In the genomic region with DNA sequence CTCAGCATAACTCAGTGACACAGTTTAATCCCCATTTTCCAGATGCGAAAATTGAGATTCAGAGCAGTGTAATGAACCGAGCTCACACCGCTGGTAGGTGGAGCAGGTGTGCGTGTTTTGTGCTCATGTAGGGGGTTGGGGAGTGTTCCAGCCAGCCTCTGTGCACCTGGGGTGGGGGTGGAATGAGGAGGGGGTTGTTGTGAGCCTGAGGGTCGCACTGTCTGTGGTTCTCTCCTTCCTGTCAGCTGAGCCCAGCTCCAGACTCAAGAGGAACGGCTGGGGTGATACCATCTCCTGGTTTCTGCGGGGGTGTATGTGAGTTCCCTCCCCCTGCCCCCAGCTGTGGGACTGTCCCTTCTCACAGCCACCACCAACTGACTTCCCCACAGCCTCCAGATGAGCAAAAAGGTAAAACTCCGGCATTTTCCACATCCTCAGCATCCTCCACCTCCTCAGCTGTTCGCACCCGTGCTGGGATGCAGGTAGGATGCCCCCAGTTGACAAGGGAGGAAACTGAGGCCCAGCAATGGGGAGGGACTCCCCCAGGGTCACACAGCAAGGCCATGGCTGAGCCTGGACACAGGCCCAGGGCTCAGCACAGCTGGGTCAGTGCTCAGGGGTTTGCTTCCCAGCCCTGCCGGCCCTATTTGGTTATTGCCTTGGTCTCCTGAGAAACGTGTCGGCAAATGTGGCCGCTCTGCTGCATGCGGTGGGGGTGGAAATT, we compare ENCODE assay signal across 8 cellular contexts. TPM values are rescaled to one million over a fixed set of nuclear protein-coding genes. Genes with fewer than 3 reads are reported as not detected.
DNase-seq lines count a peak whose midpoint lies in the region; ATAC-seq and TF ChIP-seq lines count a peak whose summit lies in the region.

No MANE protein-coding gene starts in this region.

- H3F3A ChIP-seq in SK-N-SH (replicated peaks; ENCODE audit: insufficient read depth) = no peaks in the 10 kb centered on the region

- POLR2A ChIA-PET in SK-N-SH (lab: Yijun Ruan, JAX) (no interaction called here), T-cell (lab: Charles Lee) (interaction anchor here in 1 of 2 donors (0.6 kb wide), 2 partner anchors 31 to 326 kb away, joined by 3 read pairs; no protein-coding TSS in a partner anchor)
- POLR2A ChIA-PET in activated naive CD8-positive, alpha-beta T cell treated with anti-CD3 and anti-CD28 coated beads, Interleukin-2, amount 10 ng/mL, durations not matched to agents 7 days and 5 days (lab: Charles Lee) = interaction anchor here (0.6 to 2.1 kb wide), 10 partner anchors 9 to 129 kb away, joined by 3 to 20 read pairs (median 4); partner anchors contain the start of genes CDK9, FPGS, PTRH1 and TTC16

- H3K9me2 ChIP-seq in SK-N-SH = no peaks in the 10 kb centered on the region

- no peak overlapping the region for H3K4me2 ChIP-seq in SK-N-SH

- H3K4me3 ChIP-seq in SK-N-SH (ENCODE audit: low read depth in 2 of 2, low read length in 1 of 2) (no peak overlapping the region), gastrocnemius medialis (peak overlapping the region in 1 of 4 donors; percentile 28), sigmoid colon (peak overlapping the region in 1 of 4 donors; percentile 16)

- H2AFZ ChIP-seq in SK-N-SH (ENCODE audit: low read depth) = no peak overlapping the region

- H3K4me1 ChIP-seq in SK-N-SH (ENCODE audit: control insufficient read depth in 1 of 2, insufficient read depth in 2 of 2, low read depth in 1 of 2, low read length in 1 of 2) (peaks cover 0 to 21% of the 10 kb centered on the region in 2 experiments; a peak in 1 of 4 replicates), gastrocnemius medialis (peaks cover 0 to 4% of the 10 kb centered on the region in 2 donors), sigmoid colon (peaks cover 0 to 5% (median 0%) of the 10 kb centered on the region in 4 donors)

- no peaks in the 10 kb centered on the region for H3K36me3 ChIP-seq in SK-N-SH (replicated peaks in 1 of 2; ENCODE audit: control insufficient read depth in 1 of 2, insufficient read depth in 2 of 2, low read length in 1 of 2)
- no peaks in the 10 kb centered on the region for H3K36me3 ChIP-seq in gastrocnemius medialis
- no peaks in the 10 kb centered on the region for H3K36me3 ChIP-seq in sigmoid colon

- TF ChIP-seq CTCF in SK-N-SH (IDR thresholded peaks at IDR 0.05) (no peak), gastrocnemius medialis (IDR thresholded peaks at IDR 0.05 in 4 of 5, conservative IDR thresholded peaks at IDR 0.05 in 1 of 5) (no peak), sigmoid colon (IDR thresholded peaks at IDR 0.05) (no peak)

- H3K79me2 ChIP-seq in SK-N-SH (ENCODE audit: insufficient read depth) = no peaks in the 10 kb centered on the region

- H3K27ac ChIP-seq in SK-N-SH (ENCODE audit: low read depth in 2 of 2, low read length in 1 of 2) (no peak overlapping the region), gastrocnemius medialis (peak overlapping the region in 3 of 4 donors; percentile 6 to 60 (median 41)), sigmoid colon (peak overlapping the region in 1 of 4 donors; percentile 32)

- H4K20me1 ChIP-seq in SK-N-SH (ENCODE audit: insufficient read depth) = no peaks in the 10 kb centered on the region

- DNase-seq in SK-N-SH (peak; percentile 69), T-cell (peak; percentile 58 to 88 (median 80)), gastrocnemius medialis (no peak), sigmoid colon (no peak), NCI-H446 (lab: John Stamatoyannopoulos, UW) (no peak), GM19240 (ENCODE audit: insufficient read length, low spot score) (no peak)
- DNase-seq in activated naive CD8-positive, alpha-beta T cell treated with anti-CD3 and anti-CD28 coated beads, Interleukin-2, amount 10 ng/mL, durations not matched to agents 7 days and 5 days = peak; percentile 77

- intact Hi-C loops in gastrocnemius medialis (cut with DNase I; ENCODE audit: low total_unique reads) = no loop called here
- intact Hi-C loops in sigmoid colon (cut with DNase I) = no loop called here

- in situ Hi-C loops in gastrocnemius medialis (cut with MboI; ENCODE audit: low sequenced_read_pairs in 4 of 4) = no loop called here

- H3K4me3 Mint-ChIP-seq in T-cell = peak overlapping the region; percentile 96 to 99 (median 98)
- peak overlapping the region; percentile 100 for H3K4me3 Mint-ChIP-seq in activated naive CD8-positive, alpha-beta T cell treated with anti-CD3 and anti-CD28 coated beads, Interleukin-2, amount 10 ng/mL, durations not matched to agents 7 days and 5 days

- no peak for TF ChIP-seq EP300 in SK-N-SH (IDR thresholded peaks at IDR 0.05; ENCODE audit: borderline replicate concordance in 1 of 2, low read depth in 1 of 2, low read length in 1 of 2)
- no peak for TF ChIP-seq EP300 in sigmoid colon (IDR thresholded peaks at IDR 0.05)

- H3K9ac ChIP-seq in SK-N-SH = no peak overlapping the region

- peak overlapping the region; percentile 96 to 99 for H3K27ac Mint-ChIP-seq in T-cell
- peak overlapping the region; percentile 99 for H3K27ac Mint-ChIP-seq in activated naive CD8-positive, alpha-beta T cell treated with anti-CD3 and anti-CD28 coated beads, Interleukin-2, amount 10 ng/mL, durations not matched to agents 7 days and 5 days

- H3K27me3 Mint-ChIP-seq in T-cell = no peaks in the 10 kb centered on the region
- H3K27me3 Mint-ChIP-seq in activated naive CD8-positive, alpha-beta T cell treated with anti-CD3 and anti-CD28 coated beads, Interleukin-2, amount 10 ng/mL, durations not matched to agents 7 days and 5 days = no peaks in the 10 kb centered on the region

- H3K27me3 ChIP-seq in SK-N-SH (ENCODE audit: insufficient read depth) (no peaks in the 10 kb centered on the region), gastrocnemius medialis (no peaks in the 10 kb centered on the region), sigmoid colon (no peaks in the 10 kb centered on the region)

- ATAC-seq in SK-N-SH treated with all-trans-retinoic acid at 6 μM for 48 hours (no peak), T-cell (replicated peaks in 1 of 4) (peak; percentile 61 to 70 (median 66)), gastrocnemius medialis (no peak)
- ATAC-seq in activated naive CD8-positive, alpha-beta T cell treated with anti-CD3 and anti-CD28 coated beads, Interleukin-2, amount 10 ng/mL, durations not matched to agents 7 days and 5 days (ENCODE audit: low read depth) = peak; percentile 49

- H3K9me3 ChIP-seq in SK-N-SH = no peaks in the 10 kb centered on the region
- H3K9me3 ChIP-seq in gastrocnemius medialis = no peaks in the 10 kb centered on the region
- H3K9me3 ChIP-seq in sigmoid colon = no peaks in the 10 kb centered on the region

- no peaks in the 10 kb centered on the region for H3K9me3 Mint-ChIP-seq in T-cell
- H3K9me3 Mint-ChIP-seq in activated naive CD8-positive, alpha-beta T cell treated with anti-CD3 and anti-CD28 coated beads, Interleukin-2, amount 10 ng/mL, durations not matched to agents 7 days and 5 days = no peaks in the 10 kb centered on the region

- H3K36me3 Mint-ChIP-seq in T-cell = peaks cover 5% of the 10 kb centered on the region
- peaks cover 24% of the 10 kb centered on the region for H3K36me3 Mint-ChIP-seq in activated naive CD8-positive, alpha-beta T cell treated with anti-CD3 and anti-CD28 coated beads, Interleukin-2, amount 10 ng/mL, durations not matched to agents 7 days and 5 days

- peaks cover 53 to 66% (median 65%) of the 10 kb centered on the region in 3 donors for H3K4me1 Mint-ChIP-seq in T-cell
- peaks cover 39% of the 10 kb centered on the region for H3K4me1 Mint-ChIP-seq in activated naive CD8-positive, alpha-beta T cell treated with anti-CD3 and anti-CD28 coated beads, Interleukin-2, amount 10 ng/mL, durations not matched to agents 7 days and 5 days

- no peak for TF ChIP-seq RAD21 in SK-N-SH (IDR thresholded peaks at IDR 0.05; ENCODE audit: low read length)

- 84% methylated on average over 13 of the region's 15 CpGs for WGBS in SK-N-SH (ENCODE audit: low lambda C conversion rate)
- 33 to 57% methylated on average over 15 of the region's 15 CpGs for WGBS in sigmoid colon, 2 donors

- TF ChIP-seq POLR2A in gastrocnemius medialis (IDR thresholded peaks at IDR 0.05) (no peak), sigmoid colon (IDR thresholded peaks at IDR 0.05) (no peak)

- CTCF ChIA-PET in SK-N-SH (lab: Yijun Ruan, JAX) (interaction anchor here (0.6 to 7.4 kb wide), 3 partner anchors 8 to 501 kb away, joined by 3 to 36 read pairs (median 20); partner anchors contain the start of gene TOR2A), T-cell (lab: Charles Lee) (interaction anchor here (0.6 to 1.8 kb wide), 5 partner anchors 8 to 355 kb away, joined by 3 to 8 read pairs (median 6); partner anchors contain the start of genes CDK9 (in 1 of the 2) and TOR2A (in 1 of the 2))

RNA-seq across cellular contexts. Expression of gene SH2D3C, which starts 2.1 kb away (rescaled TPM):
- polyA plus RNA-seq in SK-N-SH (2012; rRNA removed) (0.15 and 0.52 TPM in 2 replicates), sigmoid colon (10 to 100 TPM in 1 of 3 donors, 1 to 10 TPM in 2; 1.4 to 11.3 (median 6.6) TPM)
- polyA plus RNA-seq in SK-N-SH (2012; cell fraction: cytosol; rRNA removed) = 0.14 and 0.34 TPM in 2 replicates
- 0.30 and 0.31 TPM in 2 replicates for polyA plus RNA-seq in SK-N-SH (2012; cell fraction: nucleus; rRNA removed)
- total RNA-seq in T-cell (10 to 100 TPM; 31.6 to 48.7 (median 47.7) TPM), gastrocnemius medialis (1 to 10 TPM; 4.7 to 8.1 (median 5.2) TPM), sigmoid colon (1 to 10 TPM; 3.1 to 7.2 (median 4.9) TPM)
- 10 to 100 TPM; 64.6 to 67.1 TPM for total RNA-seq in activated naive CD8-positive, alpha-beta T cell treated with anti-CD3 and anti-CD28 coated beads, Interleukin-2, amount 10 ng/mL, durations not matched to agents 7 days and 5 days

RNA-seq across cellular contexts. Expression of gene CDK9, which starts 9.5 kb away (rescaled TPM):
- polyA plus RNA-seq in SK-N-SH (2012; rRNA removed) = 82.7 and 108 TPM in 2 replicates
- 55.0 and 77.8 TPM in 2 replicates for polyA plus RNA-seq in SK-N-SH (2012; cell fraction: cytosol; rRNA removed)
- 210 and 240 TPM in 2 replicates for polyA plus RNA-seq in SK-N-SH (2012; cell fraction: nucleus; rRNA removed)
- 100 to 1,000 TPM; 108 to 159 (median 147) TPM for total RNA-seq in T-cell
- 100 to 1,000 TPM; 134 to 136 TPM for total RNA-seq in activated naive CD8-positive, alpha-beta T cell treated with anti-CD3 and anti-CD28 coated beads, Interleukin-2, amount 10 ng/mL, durations not matched to agents 7 days and 5 days
- 10 to 100 TPM; 50.3 to 71.2 (median 51.2) TPM for total RNA-seq in gastrocnemius medialis
- 10 to 100 TPM; 44.9 to 77.2 (median 51.8) TPM for total RNA-seq in sigmoid colon
- polyA plus RNA-seq in sigmoid colon = 10 to 100 TPM; 28.9 to 47.2 (median 32.4) TPM

RNA-seq across cellular contexts. Expression of gene FPGS, which starts 26.3 kb away (rescaled TPM):
- polyA plus RNA-seq in SK-N-SH (2012; rRNA removed) = 82.3 and 82.7 TPM in 2 replicates
- polyA plus RNA-seq in SK-N-SH (2012; cell fraction: cytosol; rRNA removed) = 32.6 and 51.9 TPM in 2 replicates
- 183 and 238 TPM in 2 replicates for polyA plus RNA-seq in SK-N-SH (2012; cell fraction: nucleus; rRNA removed)
- total RNA-seq in T-cell = 100 to 1,000 TPM in 3 of 5 donors, 10 to 100 TPM in 2; 78.4 to 151 (median 139) TPM
- total RNA-seq in activated naive CD8-positive, alpha-beta T cell treated with anti-CD3 and anti-CD28 coated beads, Interleukin-2, amount 10 ng/mL, durations not matched to agents 7 days and 5 days = 100 to 1,000 TPM; 108 to 109 TPM
- 10 to 100 TPM; 36.4 to 87.6 (median 47.7) TPM for total RNA-seq in gastrocnemius medialis
- total RNA-seq in sigmoid colon = 10 to 100 TPM; 32.1 to 47.9 (median 35.8) TPM
- polyA plus RNA-seq in sigmoid colon = 10 to 100 TPM in 2 of 3 donors, 1 to 10 TPM in 1; 9.2 to 51.3 (median 16.8) TPM

RNA-seq across cellular contexts. Expression of gene TOR2A, which starts 41.3 kb away (rescaled TPM):
- 11.9 and 17.2 TPM in 2 replicates for polyA plus RNA-seq in SK-N-SH (2012; rRNA removed)
- 6.0 and 11.0 TPM in 2 replicates for polyA plus RNA-seq in SK-N-SH (2012; cell fraction: cytosol; rRNA removed)
- 18.8 and 19.8 TPM in 2 replicates for polyA plus RNA-seq in SK-N-SH (2012; cell fraction: nucleus; rRNA removed)
- total RNA-seq in T-cell = 10 to 100 TPM in 3 of 5 donors, 1 to 10 TPM in 2; 7.7 to 18.4 (median 15.5) TPM
- 10 to 100 TPM; 21.7 to 24.4 TPM for total RNA-seq in activated naive CD8-positive, alpha-beta T cell treated with anti-CD3 and anti-CD28 coated beads, Interleukin-2, amount 10 ng/mL, durations not matched to agents 7 days and 5 days
- total RNA-seq in gastrocnemius medialis = 10 to 100 TPM in 2 of 4 donors, 1 to 10 TPM in 2; 3.2 to 10.6 (median 9.6) TPM
- 10 to 100 TPM in 1 of 4 donors, 1 to 10 TPM in 3; 6.1 to 10.4 (median 7.9) TPM for total RNA-seq in sigmoid colon
- polyA plus RNA-seq in sigmoid colon = 10 to 100 TPM; 12.6 to 26.4 (median 15.7) TPM

Comparison
In these comparisons a context has a peak if more than half of its experiments do, and no peak if none do; other contexts are left out.
1. DNase-seq: peak in SK-N-SH (single experiment), T-cell (34 of 34) and activated naive CD8-positive, alpha-beta T cell treated with anti-CD3 and anti-CD28 coated beads, Interleukin-2, amount 10 ng/mL, durations not matched to agents 7 days and 5 days (single experiment); none in gastrocnemius medialis (0 of 2), sigmoid colon (single experiment), NCI-H446 (0 of 2) and GM19240 (single experiment).
2. H3K27ac ChIP-seq: peak in gastrocnemius medialis (3 of 4); none in SK-N-SH (0 of 2).
3. ATAC-seq: peak in T-cell (4 of 4) and activated naive CD8-positive, alpha-beta T cell treated with anti-CD3 and anti-CD28 coated beads, Interleukin-2, amount 10 ng/mL, durations not matched to agents 7 days and 5 days (single experiment); none in SK-N-SH treated with all-trans-retinoic acid at 6 μM for 48 hours (single experiment) and gastrocnemius medialis (0 of 2).